2 cellular contexts compared by ENCODE assay signal in the genomic region with DNA sequence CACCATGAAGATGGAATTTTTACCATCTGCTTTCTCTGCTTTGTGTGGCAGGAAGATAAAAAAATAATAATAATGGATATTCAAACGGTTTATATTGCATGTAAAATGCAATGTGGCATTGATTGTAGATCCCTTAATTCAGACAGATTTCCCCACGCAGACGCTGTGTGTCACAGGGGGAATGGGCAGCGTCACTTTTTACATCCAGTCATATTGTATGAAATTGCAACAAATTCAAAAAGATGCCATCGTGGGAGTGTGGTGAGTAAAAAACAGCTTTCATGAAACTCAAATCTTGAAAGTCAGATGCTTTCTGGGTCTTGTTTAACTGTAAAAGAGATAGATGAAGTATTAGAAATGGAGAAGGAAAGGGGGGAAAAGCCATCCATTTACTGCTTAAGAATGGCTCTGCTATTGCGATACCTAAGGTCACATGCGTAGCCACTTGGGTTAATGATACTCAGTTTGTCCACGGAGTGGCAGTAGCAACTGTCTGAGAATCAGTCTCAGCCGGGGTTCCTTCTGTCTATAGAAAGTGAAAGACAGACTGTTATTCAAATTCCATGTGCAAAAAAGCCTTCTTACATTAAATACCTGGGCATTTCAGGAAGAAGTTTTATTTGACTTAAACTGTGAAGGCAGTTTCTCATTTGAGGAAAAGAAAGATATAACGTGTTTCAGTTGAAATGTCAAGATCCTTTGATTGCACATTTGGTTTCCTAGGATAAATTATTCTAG.
TF ChIP-seq lines count a peak whose summit lies in the region.

No MANE protein-coding gene starts in this region.

TF ChIP-seq in GM23338, 12 proteins besides CTCF, POLR2A, EP300 and RAD21 (continued from another document):
- TF ChIP-seq, protein P1, sequence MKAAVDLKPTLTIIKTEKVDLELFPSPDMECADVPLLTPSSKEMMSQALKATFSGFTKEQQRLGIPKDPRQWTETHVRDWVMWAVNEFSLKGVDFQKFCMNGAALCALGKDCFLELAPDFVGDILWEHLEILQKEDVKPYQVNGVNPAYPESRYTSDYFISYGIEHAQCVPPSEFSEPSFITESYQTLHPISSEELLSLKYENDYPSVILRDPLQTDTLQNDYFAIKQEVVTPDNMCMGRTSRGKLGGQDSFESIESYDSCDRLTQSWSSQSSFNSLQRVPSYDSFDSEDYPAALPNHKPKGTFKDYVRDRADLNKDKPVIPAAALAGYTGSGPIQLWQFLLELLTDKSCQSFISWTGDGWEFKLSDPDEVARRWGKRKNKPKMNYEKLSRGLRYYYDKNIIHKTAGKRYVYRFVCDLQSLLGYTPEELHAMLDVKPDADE (IDR thresholded peaks at IDR 0.05), result no peak
- TF ChIP-seq ZNF331 (CRISPR knock-in tag; IDR thresholded peaks at IDR 0.05; ENCODE audit: low read depth) (no peak), EZH2 (IDR thresholded peaks at IDR 0.05; ENCODE audit: low read depth, unreplicated experiment) (no peak), STAT1 (IDR thresholded peaks at IDR 0.05; ENCODE audit: unreplicated experiment) (no peak), NANOG (IDR thresholded peaks at IDR 0.05; ENCODE audit: borderline replicate concordance) (no peak)

TF ChIP-seq in SK-N-SH treated with all-trans-retinoic acid at 6 μM for 48 hours, 23 proteins besides CTCF, POLR2A, EP300 and RAD21 (continued from another document):
- TF ChIP-seq, protein P2, sequence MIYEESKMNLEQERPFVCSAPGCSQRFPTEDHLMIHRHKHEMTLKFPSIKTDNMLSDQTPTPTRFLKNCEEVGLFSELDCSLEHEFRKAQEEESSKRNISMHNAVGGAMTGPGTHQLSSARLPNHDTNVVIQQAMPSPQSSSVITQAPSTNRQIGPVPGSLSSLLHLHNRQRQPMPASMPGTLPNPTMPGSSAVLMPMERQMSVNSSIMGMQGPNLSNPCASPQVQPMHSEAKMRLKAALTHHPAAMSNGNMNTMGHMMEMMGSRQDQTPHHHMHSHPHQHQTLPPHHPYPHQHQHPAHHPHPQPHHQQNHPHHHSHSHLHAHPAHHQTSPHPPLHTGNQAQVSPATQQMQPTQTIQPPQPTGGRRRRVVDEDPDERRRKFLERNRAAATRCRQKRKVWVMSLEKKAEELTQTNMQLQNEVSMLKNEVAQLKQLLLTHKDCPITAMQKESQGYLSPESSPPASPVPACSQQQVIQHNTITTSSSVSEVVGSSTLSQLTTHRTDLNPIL (CRISPR knock-in tag; IDR thresholded peaks at IDR 0.05; ENCODE audit: low read depth), result no peak
- TF ChIP-seq ESRRG (CRISPR knock-in tag; IDR thresholded peaks at IDR 0.05) (no peak), BACH2 (CRISPR knock-in tag; IDR thresholded peaks at IDR 0.05; ENCODE audit: borderline replicate concordance) (no peak), TCF4 (CRISPR knock-in tag; IDR thresholded peaks at IDR 0.05; ENCODE audit: borderline replicate concordance) (no peak), CSDC2 (CRISPR knock-in tag; IDR thresholded peaks at IDR 0.05) (no peak), RARB (CRISPR knock-in tag; IDR thresholded peaks at IDR 0.05) (no peak)
TF ChIP-seq in SK-N-SH treated with all-trans-retinoic acid at 6 μM for 48 hours: peak in this region for 0.
